In the genomic region with DNA sequence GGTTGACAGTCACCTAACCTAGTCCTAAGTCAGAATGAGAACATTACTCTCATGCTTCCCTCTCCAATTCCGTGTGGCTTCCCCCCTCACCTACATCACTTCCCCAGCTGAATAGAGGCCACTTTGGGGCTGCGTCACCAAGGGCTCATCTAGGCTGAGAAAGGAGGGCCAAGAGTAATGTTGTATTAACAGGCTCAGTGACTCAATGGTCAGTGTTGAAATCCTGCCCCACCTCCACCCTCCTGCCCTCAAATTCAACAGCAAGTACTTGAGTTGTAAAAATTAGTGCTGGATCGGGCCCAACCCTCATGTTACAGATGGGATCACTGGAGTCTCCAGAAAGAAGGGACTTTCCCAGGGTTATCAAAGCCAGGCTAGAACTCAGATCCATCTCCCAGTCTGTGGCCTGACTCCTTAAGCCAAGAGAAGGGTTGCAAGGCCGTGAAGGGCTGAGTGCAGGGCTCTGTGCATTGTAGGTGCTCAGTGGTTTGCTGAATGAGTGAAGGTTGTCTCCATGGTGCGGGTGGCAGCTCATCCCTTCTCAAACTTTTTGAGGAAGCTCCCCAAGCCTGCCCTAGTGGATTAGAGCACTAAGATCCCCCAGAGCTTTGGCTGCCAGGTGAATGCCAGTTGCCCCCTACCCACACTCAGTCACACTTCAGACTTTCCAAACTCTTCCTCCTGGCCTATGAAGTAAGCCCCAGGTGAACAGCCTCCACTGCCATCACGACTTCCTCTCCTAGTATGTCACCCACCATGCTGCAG, we compare ENCODE assay signal across 13 cellular contexts. TPM values are rescaled to one million over a fixed set of nuclear protein-coding genes. Genes with fewer than 3 reads are reported as not detected.
DNase-seq lines count a peak whose midpoint lies in the region; ATAC-seq, FAIRE-seq and TF ChIP-seq lines count a peak whose summit lies in the region.
"Had no signal": no experiment of that assay in that cellular context is flagged by ENCODE, and none has a peak within 500 bp of the region (broad histone marks: within the 10 kb centered on the region; RNA-seq: fewer than 3 reads in every experiment).

No MANE protein-coding gene starts in this region.

- peaks cover 27 to 33% of the 10 kb centered on the region in 2 experiments for H3K4me1 ChIP-seq in K562 (replicated peaks in 1 of 2; ENCODE audit: control insufficient read depth in 2 of 2, insufficient read depth in 2 of 2, low read length in 2 of 2)
- H3K4me1 ChIP-seq in effector memory CD4-positive, alpha-beta T cell (ENCODE audit: control insufficient read depth, insufficient read depth, low read length, poor library complexity, severe bottlenecking): peaks cover 18% of the 10 kb centered on the region

- H3K9ac ChIP-seq in K562 (ENCODE audit: insufficient read depth in 1 of 2, low read depth in 2 of 2, low read length in 2 of 2): peak overlapping the region in 1 of 2 experiments; percentile 6; a peak in 1 of 4 replicates

- ATAC-seq in K562 (no peak), naive B cell (ENCODE audit: low read depth in 2 of 2) (no peak), HG02938 (IDR thresholded peaks at IDR 0.05; ENCODE audit: unreplicated experiment) (no peak)

- TF ChIP-seq CTCF in AG09319 (IDR thresholded peaks at IDR 0.05; ENCODE audit: low read depth, low read length) (no peak), K562 (IDR thresholded peaks at IDR 0.05 in 2 of 3, conservative IDR thresholded peaks at IDR 0.05 in 1 of 3; ENCODE audit: insufficient read depth in 2 of 3, low read depth in 1 of 3, low read length in 3 of 3) (no peak)

- H3K27me3 Mint-ChIP-seq in naive B cell: no peaks in the 10 kb centered on the region

- H3K4me3 ChIP-seq in K562: no peak overlapping the region
- no peak overlapping the region for H3K4me3 ChIP-seq in effector memory CD4-positive, alpha-beta T cell (ENCODE audit: insufficient read depth, low read depth, low read length, poor library complexity, severe bottlenecking)

- no peak overlapping the region for H3K27ac ChIP-seq in K562 (ENCODE audit: extremely low read depth, low read depth, low read length)
- H3K27ac ChIP-seq in effector memory CD4-positive, alpha-beta T cell (ENCODE audit: insufficient read depth, low read length, poor library complexity, severe bottlenecking): no peak overlapping the region
- H3K27ac ChIP-seq: epithelial cell of prostate had no signal

- in situ Hi-C loops in K562 (cut with MboI): no loop called here

- CTCF ChIA-PET in K562 (lab: Yijun Ruan, JAX; ENCODE audit: low intra/inter-chr PET ratio): no interaction called here

- no peak for TF ChIP-seq RAD21 in K562 (CRISPR knock-in tag; conservative IDR thresholded peaks at IDR 0.05 in 1 of 2, IDR thresholded peaks at IDR 0.05 in 1 of 2)

- 22% methylated on average over 6 of the region's 6 CpGs for WGBS in K562 (ENCODE audit: insufficient coverage, low coverage, missing lambda C conversion rate)

- no peaks in the 10 kb centered on the region for H3K9me3 Mint-ChIP-seq in naive B cell
- H3K9me3 Mint-ChIP-seq: activated naive CD4-positive, alpha-beta T cell treated with anti-CD3 and anti-CD28 coated beads for 36 hours had no signal

- POLR2A ChIA-PET in K562 (lab: Yijun Ruan, JAX): interaction anchor here (0.6 kb wide), 1 partner anchor 402 kb away, joined by 3 read pairs; no protein-coding TSS in a partner anchor

- H3K4me3 Mint-ChIP-seq in naive B cell: peak overlapping the region in 3 of 8 donors; percentile 10 to 20 (median 13)
- H3K4me3 Mint-ChIP-seq: activated naive CD4-positive, alpha-beta T cell treated with anti-CD3 and anti-CD28 coated beads for 36 hours had no signal

- peaks cover 7 to 10% of the 10 kb centered on the region in 2 experiments; a peak in 4 of 5 replicates for H3K27me3 ChIP-seq in K562 (ENCODE audit: control insufficient read depth in 2 of 2, insufficient read depth in 2 of 2, low read length in 2 of 2)
- peaks cover 6% of the 10 kb centered on the region for H3K27me3 ChIP-seq in effector memory CD4-positive, alpha-beta T cell (replicated peaks; ENCODE audit: control insufficient read depth, insufficient read depth, low read length, poor library complexity, severe bottlenecking)

- no peak for TF ChIP-seq POLR2A in K562 (conservative IDR thresholded peaks at IDR 0.05)

- no peak overlapping the region for H2AFZ ChIP-seq in K562 (ENCODE audit: low read depth, low read length)

- H4K20me1 ChIP-seq in K562 (replicated peaks; ENCODE audit: control insufficient read depth, insufficient read depth, low read length): no peaks in the 10 kb centered on the region

- no peaks in the 10 kb centered on the region for H3K79me2 ChIP-seq in K562 (ENCODE audit: control insufficient read depth, insufficient read depth, low read length)

- H3K36me3 ChIP-seq in K562 (ENCODE audit: control insufficient read depth, insufficient read depth, low read length): no peaks in the 10 kb centered on the region
- H3K36me3 ChIP-seq in effector memory CD4-positive, alpha-beta T cell (ENCODE audit: control insufficient read depth, insufficient read depth, low read length): no peaks in the 10 kb centered on the region

- FAIRE-seq in K562 (lab: Jason Lieb, UNC): no peak

- no peaks in the 10 kb centered on the region for H3K9me1 ChIP-seq in K562 (ENCODE audit: control insufficient read depth, insufficient read depth, low read length)

- no TSS peak for BruUV-seq in K562 (replicated peaks; lab: Mats Ljungman, UMichigan)

- H3K9me3 ChIP-seq in K562 (replicated peaks; ENCODE audit: control insufficient read depth, insufficient read depth, low read depth, low read length): no peaks in the 10 kb centered on the region
- H3K9me3 ChIP-seq in effector memory CD4-positive, alpha-beta T cell (ENCODE audit: control insufficient read depth, low read length): no peaks in the 10 kb centered on the region

- no peak for TF ChIP-seq EP300 in K562 (IDR thresholded peaks at IDR 0.05; ENCODE audit: low read length)

- H3K4me2 ChIP-seq in K562 (ENCODE audit: insufficient read depth, low read length): no peak overlapping the region

- DNase-seq in AG09319 (ENCODE audit: extremely low read depth, low read depth) (peak; percentile 65), M059J (ENCODE audit: low read depth) (peak; percentile 74), K562 (ENCODE audit: extremely low read depth in 1 of 4, low spot score in 3 of 4) (no peak), naive B cell (no peak), RKO (ENCODE audit: low spot score) (no peak)
- no peak for DNase-seq in effector memory CD4-positive, alpha-beta T cell
- no peak for DNase-seq in activated CD4-positive, alpha-beta T cell treated with anti-CD3 and anti-CD28 coated beads for 4 hours
- DNase-seq: activated naive CD4-positive, alpha-beta T cell treated with anti-CD3 and anti-CD28 coated beads for 36 hours; COR-L47; NCI-H1105; stimulated activated naive CD4-positive, alpha-beta T cell treated with Interleukin-2 at 50 U/mL for 16 hours had no signal

- no peaks in the 10 kb centered on the region for H3K36me3 Mint-ChIP-seq in naive B cell

- intact Hi-C loops in K562 (cut with micrococcal nuclease): no loop called here

- peaks cover 50 to 72% (median 65%) of the 10 kb centered on the region in 3 donors for H3K4me1 Mint-ChIP-seq in naive B cell

- H3K27ac Mint-ChIP-seq in naive B cell: peak overlapping the region in 4 of 6 donors; percentile 5 to 76 (median 32)
- H3K27ac Mint-ChIP-seq: activated naive CD4-positive, alpha-beta T cell treated with anti-CD3 and anti-CD28 coated beads for 36 hours had no signal

RNA-seq across cellular contexts. Expression of gene DGAT2, which starts 3.2 kb away (rescaled TPM):
- 10.1 and 11.3 TPM in 2 replicates for total RNA-seq in M059J (2014; rRNA removed; shearing (Covaris generic))
- total RNA-seq in K562 (2011; cell fraction: chromatin; rRNA removed; ENCODE audit: low replicate concordance): 1.3 and 3.1 TPM in 2 replicates
- total RNA-seq in K562 (2011; cell fraction: nucleolus; rRNA removed): 2.9 and 3.2 TPM in 2 replicates
- total RNA-seq in K562 (2011; cell fraction: nucleoplasm; rRNA removed): 4.6 and 4.7 TPM in 2 replicates
- 2.0 and 2.5 TPM in 2 replicates for total RNA-seq in K562 (2014; rRNA removed)
- total RNA-seq in K562 (2014; rRNA removed; fragmentation: Illumina TruSeq; extraction: Trizol): 1.6 and 2.2 TPM in 2 replicates
- total RNA-seq in K562 (2015; rRNA removed; fragmentation: Illumina TruSeq; extraction: Trizol): 1.6 and 1.7 TPM in 2 replicates
- total RNA-seq in K562 (2021): 2.2 TPM in 2 replicates
- 1.8 TPM in 2 replicates for polyA plus RNA-seq in K562 (2011; rRNA removed)
- 2.0 and 2.3 TPM in 2 replicates for polyA plus RNA-seq in K562 (2011; cell fraction: cytosol; rRNA removed)
- 1.1 and 1.6 TPM in 2 replicates for polyA plus RNA-seq in K562 (2011; cell fraction: nucleus; rRNA removed)
- polyA plus RNA-seq in K562 (2012): 2.6 and 4.4 TPM in 2 replicates
- 2.3 and 2.4 TPM in 2 replicates for polyA plus RNA-seq in K562 (2014; fragmentation: Illumina TruSeq; extraction: Trizol)
- under 1 TPM; 0.68 to 0.69 TPM for polyA plus RNA-seq in K562 (2014; fragmentation: Nextera tagmentation; extraction: Ambion mirVana)
- polyA plus RNA-seq in K562 (2014; rRNA removed): 2.2 and 2.8 TPM in 2 replicates
- polyA minus RNA-seq in K562 (2011; rRNA and poly(A)+ RNA removed): 1.6 and 2.0 TPM in 2 replicates
- polyA minus RNA-seq in K562 (2011; cell fraction: cytosol; rRNA and poly(A)+ RNA removed): 0.55 and 2.0 TPM in 2 replicates
- 0.33 and 0.67 TPM in 2 replicates for polyA minus RNA-seq in K562 (2011; cell fraction: nucleus; rRNA and poly(A)+ RNA removed)
- polyA plus RNA-seq in naive B cell (ENCODE audit: low read depth in 6 of 6): 10 to 100 TPM in 2 of 6 donors, 1 to 10 TPM in 4; 3.1 to 14.6 (median 7.6) TPM

RNA-seq across cellular contexts. Expression of gene UVRAG, which starts 43.2 kb away (rescaled TPM):
- total RNA-seq in M059J (2014; rRNA removed; shearing (Covaris generic)): 17.4 and 18.0 TPM in 2 replicates
- 37.0 and 117 TPM in 2 replicates for total RNA-seq in K562 (2011; cell fraction: chromatin; rRNA removed; ENCODE audit: low replicate concordance)
- 12.7 and 16.6 TPM in 2 replicates for total RNA-seq in K562 (2011; cell fraction: nucleolus; rRNA removed)
- total RNA-seq in K562 (2011; cell fraction: nucleoplasm; rRNA removed): 46.7 and 79.5 TPM in 2 replicates
- 10.5 and 12.3 TPM in 2 replicates for total RNA-seq in K562 (2014; rRNA removed)
- 17.6 and 21.0 TPM in 2 replicates for total RNA-seq in K562 (2014; rRNA removed; fragmentation: Illumina TruSeq; extraction: Trizol)
- total RNA-seq in K562 (2015; rRNA removed; fragmentation: Illumina TruSeq; extraction: Trizol): 15.8 and 17.8 TPM in 2 replicates
- total RNA-seq in K562 (2021): 16.0 TPM in 2 replicates
- 10.2 and 12.4 TPM in 2 replicates for polyA plus RNA-seq in K562 (2011; rRNA removed)
- 5.0 and 6.4 TPM in 2 replicates for polyA plus RNA-seq in K562 (2011; cell fraction: cytosol; rRNA removed)
- 10.7 and 13.0 TPM in 2 replicates for polyA plus RNA-seq in K562 (2011; cell fraction: nucleus; rRNA removed)
- polyA plus RNA-seq in K562 (2012): 10.5 and 10.6 TPM in 2 replicates
- 11.0 and 13.8 TPM in 2 replicates for polyA plus RNA-seq in K562 (2014; fragmentation: Illumina TruSeq; extraction: Trizol)
- polyA plus RNA-seq in K562 (2014; fragmentation: Nextera tagmentation; extraction: Ambion mirVana): 1 to 10 TPM; 3.1 to 5.2 TPM
- polyA plus RNA-seq in K562 (2014; rRNA removed): 9.2 and 9.4 TPM in 2 replicates
- 32.2 and 40.2 TPM in 2 replicates for polyA minus RNA-seq in K562 (2011; rRNA and poly(A)+ RNA removed)
- 6.5 and 6.9 TPM in 2 replicates for polyA minus RNA-seq in K562 (2011; cell fraction: cytosol; rRNA and poly(A)+ RNA removed)
- 31.5 and 58.0 TPM in 2 replicates for polyA minus RNA-seq in K562 (2011; cell fraction: nucleus; rRNA and poly(A)+ RNA removed)
- 10 to 100 TPM; 39.6 to 94.0 (median 70.8) TPM for polyA plus RNA-seq in naive B cell (ENCODE audit: low read depth in 6 of 6)

RNA-seq across cellular contexts. Expression of gene MOGAT2, which starts 54.2 kb away (rescaled TPM):
- total RNA-seq in M059J (2014; rRNA removed; shearing (Covaris generic)): not detected in 2 replicates
- total RNA-seq in K562 (2011; cell fraction: chromatin; rRNA removed; ENCODE audit: low replicate concordance): not detected in 2 replicates
- not detected in 2 replicates for total RNA-seq in K562 (2011; cell fraction: nucleolus; rRNA removed)
- total RNA-seq in K562 (2011; cell fraction: nucleoplasm; rRNA removed): not detected in 2 replicates
- 0.09 TPM in 1 of 2 replicates, not detected in the other for total RNA-seq in K562 (2014; rRNA removed)
- total RNA-seq in K562 (2014; rRNA removed; fragmentation: Illumina TruSeq; extraction: Trizol): not detected in 2 replicates
- total RNA-seq in K562 (2015; rRNA removed; fragmentation: Illumina TruSeq; extraction: Trizol): not detected in 2 replicates
- 0.09 TPM in 1 of 2 replicates, not detected in the other for total RNA-seq in K562 (2021)
- polyA plus RNA-seq in K562 (2011; rRNA removed): not detected in 2 replicates
- not detected in 2 replicates for polyA plus RNA-seq in K562 (2011; cell fraction: cytosol; rRNA removed)
- polyA plus RNA-seq in K562 (2011; cell fraction: nucleus; rRNA removed): not detected in 2 replicates
- not detected in 2 replicates for polyA plus RNA-seq in K562 (2012)
- polyA plus RNA-seq in K562 (2014; fragmentation: Illumina TruSeq; extraction: Trizol): not detected in 2 replicates
- not detected for polyA plus RNA-seq in K562 (2014; fragmentation: Nextera tagmentation; extraction: Ambion mirVana)
- polyA plus RNA-seq in K562 (2014; rRNA removed): not detected in 2 replicates
- not detected in 2 replicates for polyA minus RNA-seq in K562 (2011; rRNA and poly(A)+ RNA removed)
- not detected in 2 replicates for polyA minus RNA-seq in K562 (2011; cell fraction: cytosol; rRNA and poly(A)+ RNA removed)
- not detected in 2 replicates for polyA minus RNA-seq in K562 (2011; cell fraction: nucleus; rRNA and poly(A)+ RNA removed)
- polyA plus RNA-seq in naive B cell (ENCODE audit: low read depth in 6 of 6): not detected
- total RNA-seq: activated naive CD4-positive, alpha-beta T cell treated with anti-CD3 and anti-CD28 coated beads for 36 hours had no signal

Comparison
In these comparisons a context has a peak if more than half of its experiments do, and no peak if none do; other contexts are left out.
1. DNase-seq: peak in AG09319 (single experiment) and M059J (single experiment); none in K562 (0 of 4), naive B cell (single experiment), effector memory CD4-positive, alpha-beta T cell (0 of 3), activated CD4-positive, alpha-beta T cell treated with anti-CD3 and anti-CD28 coated beads for 4 hours (0 of 2) and RKO (single experiment).